Comparison of ENCODE assay signal across 23 cellular contexts in genomic region chr10:48749254-48749787, GRCh38.
DNase-seq lines count a peak whose midpoint lies in the region; ATAC-seq and TF ChIP-seq lines count a peak whose summit lies in the region.
"Had no signal": no experiment of that assay in that cellular context is flagged by ENCODE, and none has a peak within 500 bp of the region (broad histone marks: within the 10 kb centered on the region; RNA-seq: fewer than 3 reads in every experiment).

No MANE protein-coding gene starts in this region.

- no peaks in the 10 kb centered on the region for H4K20me1 ChIP-seq in Karpas-422 (ENCODE audit: insufficient read depth, low read depth, low read length)

- peak; percentile 40 for DNase-seq in right atrium auricular region (ENCODE audit: low spot score)
- DNase-seq in cardiac septum (ENCODE audit: low spot score) = no peak
- no peak for DNase-seq in Karpas-422
- DNase-seq in memory B cell (ENCODE audit: low spot score in 2 of 2) = no peak
- no peak for DNase-seq in G401 (ENCODE audit: low spot score)
- DNase-seq in HEK293T (ENCODE audit: extremely low spot score) = no peak
- DNase-seq: AML-193; Calu3; CD8-positive, alpha-beta memory T cell; GDM1; GOT3; HCEC 1CT; MG63; NCI-H1417; NCI-H1694 treated with DMSO at 0.1 percent for 48 hours; NCI-H2081 treated with DMSO at 0.1 percent for 48 hours; NCI-H2171 treated with DMSO at 0.1 percent for 48 hours; NCI-H446; NCI-H526; OCI-M1 had no signal

- H3K4me2 ChIP-seq in Karpas-422 (ENCODE audit: low read depth, low read length, poor library complexity, severe bottlenecking) = no peak overlapping the region

- H2AFZ ChIP-seq in Karpas-422 (ENCODE audit: low read length) = no peak overlapping the region

- H3K27me3 ChIP-seq in right atrium auricular region (no peaks in the 10 kb centered on the region), Karpas-422 (ENCODE audit: low read length) (no peaks in the 10 kb centered on the region)
- H3K27me3 ChIP-seq: MG63, SJSA1 had no signal

- no peaks in the 10 kb centered on the region for H3K27me3 Mint-ChIP-seq in memory B cell

- peak overlapping the region; percentile 3 for H3K27ac Mint-ChIP-seq in memory B cell
- H3K27ac Mint-ChIP-seq: CD8-positive, alpha-beta memory T cell had no signal

- ATAC-seq in memory B cell (ENCODE audit: low read depth) = no peak
- ATAC-seq in HG02884 (IDR thresholded peaks at IDR 0.05; ENCODE audit: unreplicated experiment) = no peak

- H3K4me3 ChIP-seq in right atrium auricular region = no peak overlapping the region
- no peak overlapping the region for H3K4me3 ChIP-seq in Karpas-422 (ENCODE audit: low read length)
- H3K4me3 ChIP-seq: MG63, SJSA1 had no signal

- no peak overlapping the region for H3K27ac ChIP-seq in right atrium auricular region
- 0 out of 2 replicates have a peak overlapping the region, but pooled peaks have one; percentile 53 for H3K27ac ChIP-seq in Karpas-422 (ENCODE audit: low read length)
- H3K27ac ChIP-seq: C4-2B, SJSA1 had no signal

- POLR2A ChIA-PET in HEK293T (lab: Yijun Ruan, JAX) = no interaction called here

- intact Hi-C loops in cardiac septum (cut with DNase I) = no loop called here

- H3K4me1 ChIP-seq in right atrium auricular region = no peaks in the 10 kb centered on the region
- H3K4me1 ChIP-seq in Karpas-422 (ENCODE audit: low read length) = peaks cover 40% of the 10 kb centered on the region
- H3K4me1 ChIP-seq: SJSA1 had no signal

- H3K9me3 ChIP-seq in right atrium auricular region = peaks cover 0 to 3% of the 10 kb centered on the region in 2 donors
- no peaks in the 10 kb centered on the region for H3K9me3 ChIP-seq in Karpas-422 (ENCODE audit: low read length)
- H3K9me3 ChIP-seq: MG63, SJSA1 had no signal

- CTCF ChIA-PET in HEK293T (lab: Yijun Ruan, JAX) = no interaction called here

- peaks cover 99% of the 10 kb centered on the region for H3K79me2 ChIP-seq in Karpas-422 (ENCODE audit: low read length)

- peaks cover 4% of the 10 kb centered on the region for H3K9me3 Mint-ChIP-seq in memory B cell

- no peaks in the 10 kb centered on the region for H3K9me2 ChIP-seq in Karpas-422 (replicated peaks; ENCODE audit: insufficient read depth, low read length)

- H3K9ac ChIP-seq in Karpas-422 (ENCODE audit: low read length) = no peak overlapping the region

- peaks cover 53% of the 10 kb centered on the region for H3K4me1 Mint-ChIP-seq in memory B cell
- H3K4me1 Mint-ChIP-seq: CD8-positive, alpha-beta memory T cell had no signal

- H3K4me3 Mint-ChIP-seq in memory B cell = no peak overlapping the region
- H3K4me3 Mint-ChIP-seq: CD8-positive, alpha-beta memory T cell had no signal

- no peak for TF ChIP-seq CTCF in right atrium auricular region (IDR thresholded peaks at IDR 0.05)

- peaks cover 37% of the 10 kb centered on the region for H3K36me3 Mint-ChIP-seq in memory B cell
- H3K36me3 Mint-ChIP-seq: CD8-positive, alpha-beta memory T cell had no signal

- H3K36me3 ChIP-seq in right atrium auricular region (no peaks in the 10 kb centered on the region), Karpas-422 (ENCODE audit: insufficient read depth, low read length) (peaks cover 70% of the 10 kb centered on the region)
- H3K36me3 ChIP-seq: MG63, SJSA1 had no signal

- in situ Hi-C loops in G401 (cut with HindIII; ENCODE audit: low sequenced_read_pairs) = no loop called here

TF ChIP-seq in HEK293T, 16 proteins besides CTCF, POLR2A, EP300 and RAD21:
- TF ChIP-seq SUZ12 (IDR thresholded peaks at IDR 0.05) (no peak), CTBP1 (IDR thresholded peaks at IDR 0.05; ENCODE audit: borderline replicate concordance) (no peak), ARNT (IDR thresholded peaks at IDR 0.05) (no peak), FOXM1 (IDR thresholded peaks at IDR 0.05; ENCODE audit: borderline replicate concordance) (no peak), SP1 (IDR thresholded peaks at IDR 0.05) (no peak), HDGF (IDR thresholded peaks at IDR 0.05; ENCODE audit: borderline replicate concordance) (no peak), ZNF384 (IDR thresholded peaks at IDR 0.05) (no peak), LEF1 (IDR thresholded peaks at IDR 0.05; ENCODE audit: borderline replicate concordance) (no peak), TARDBP (IDR thresholded peaks at IDR 0.05) (no peak), PKNOX1 (IDR thresholded peaks at IDR 0.05) (no peak)
